Comparison of ENCODE assay signal across 1 cellular context in the genomic region with DNA sequence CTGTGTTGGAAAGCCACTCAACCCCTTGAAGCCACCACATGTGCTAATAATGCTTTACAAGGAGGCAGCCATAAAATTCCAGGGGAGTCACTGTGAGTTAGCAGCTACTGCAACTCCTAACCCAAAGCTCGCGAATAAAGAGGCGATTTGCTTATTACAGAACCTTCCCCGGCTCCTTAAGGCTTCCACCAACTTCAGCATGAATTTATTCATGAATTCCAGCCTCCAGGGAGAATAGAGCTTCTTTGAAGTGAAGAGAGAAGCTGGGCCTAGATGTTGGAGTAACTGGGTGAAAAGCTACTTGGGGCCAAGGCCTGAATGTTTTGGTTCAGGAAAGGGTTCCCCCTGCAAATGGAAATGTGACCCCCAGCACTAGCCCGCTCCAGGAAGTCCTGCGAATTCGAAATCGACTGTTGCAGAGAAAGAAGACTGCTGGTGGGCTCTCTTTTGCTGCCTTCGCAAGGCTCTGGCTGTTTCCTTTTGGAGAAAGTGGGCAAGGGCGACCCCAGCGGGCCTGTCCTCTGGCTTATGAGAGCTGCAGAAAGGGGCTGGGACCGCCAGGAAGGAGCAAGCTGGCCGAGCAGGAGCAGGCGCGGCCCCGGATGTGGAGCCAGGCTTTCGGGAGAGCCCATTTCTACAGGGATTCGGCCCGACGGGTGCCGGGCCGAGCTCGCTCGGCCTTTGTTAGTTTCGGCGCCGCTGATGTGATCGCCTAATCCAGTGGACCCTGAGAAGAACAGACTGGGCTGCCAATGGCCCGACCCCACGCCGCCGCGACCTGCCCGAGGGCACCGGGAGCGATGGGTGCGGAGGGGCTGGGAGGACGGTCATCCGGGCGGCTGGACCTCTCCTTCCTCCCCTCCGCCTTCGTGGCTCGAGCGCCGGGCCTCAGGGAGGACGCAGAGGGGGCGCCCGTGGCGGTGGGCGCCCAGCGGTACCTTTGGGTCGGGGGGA.
TF ChIP-seq lines count a peak whose summit lies in the region.

No MANE protein-coding gene starts in this region.

TF ChIP-seq in HepG2, 621 proteins besides CTCF, POLR2A, EP300 and RAD21 (continued from another document and continues in another):
- TF ChIP-seq, protein P1, sequence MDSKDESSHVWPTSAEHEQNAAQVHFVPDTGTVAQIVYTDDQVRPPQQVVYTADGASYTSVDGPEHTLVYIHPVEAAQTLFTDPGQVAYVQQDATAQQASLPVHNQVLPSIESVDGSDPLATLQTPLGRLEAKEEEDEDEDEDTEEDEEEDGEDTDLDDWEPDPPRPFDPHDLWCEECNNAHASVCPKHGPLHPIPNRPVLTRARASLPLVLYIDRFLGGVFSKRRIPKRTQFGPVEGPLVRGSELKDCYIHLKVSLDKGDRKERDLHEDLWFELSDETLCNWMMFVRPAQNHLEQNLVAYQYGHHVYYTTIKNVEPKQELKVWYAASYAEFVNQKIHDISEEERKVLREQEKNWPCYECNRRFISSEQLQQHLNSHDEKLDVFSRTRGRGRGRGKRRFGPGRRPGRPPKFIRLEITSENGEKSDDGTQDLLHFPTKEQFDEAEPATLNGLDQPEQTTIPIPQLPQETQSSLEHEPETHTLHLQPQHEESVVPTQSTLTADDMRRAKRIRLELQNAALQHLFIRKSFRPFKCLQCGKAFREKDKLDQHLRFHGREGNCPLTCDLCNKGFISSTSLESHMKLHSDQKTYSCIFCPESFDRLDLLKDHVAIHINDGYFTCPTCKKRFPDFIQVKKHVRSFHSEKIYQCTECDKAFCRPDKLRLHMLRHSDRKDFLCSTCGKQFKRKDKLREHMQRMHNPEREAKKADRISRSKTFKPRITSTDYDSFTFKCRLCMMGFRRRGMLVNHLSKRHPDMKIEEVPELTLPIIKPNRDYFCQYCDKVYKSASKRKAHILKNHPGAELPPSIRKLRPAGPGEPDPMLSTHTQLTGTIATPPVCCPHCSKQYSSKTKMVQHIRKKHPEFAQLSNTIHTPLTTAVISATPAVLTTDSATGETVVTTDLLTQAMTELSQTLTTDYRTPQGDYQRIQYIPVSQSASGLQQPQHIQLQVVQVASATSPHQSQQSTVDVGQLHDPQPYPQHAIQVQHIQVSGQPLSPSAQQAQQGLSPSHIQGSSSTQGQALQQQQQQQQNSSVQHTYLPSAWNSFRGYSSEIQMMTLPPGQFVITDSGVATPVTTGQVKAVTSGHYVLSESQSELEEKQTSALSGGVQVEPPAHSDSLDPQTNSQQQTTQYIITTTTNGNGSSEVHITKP (CRISPR knock-in tag; IDR thresholded peaks at IDR 0.05; ENCODE audit: low read depth): no peak
- TF ChIP-seq, protein P2, sequence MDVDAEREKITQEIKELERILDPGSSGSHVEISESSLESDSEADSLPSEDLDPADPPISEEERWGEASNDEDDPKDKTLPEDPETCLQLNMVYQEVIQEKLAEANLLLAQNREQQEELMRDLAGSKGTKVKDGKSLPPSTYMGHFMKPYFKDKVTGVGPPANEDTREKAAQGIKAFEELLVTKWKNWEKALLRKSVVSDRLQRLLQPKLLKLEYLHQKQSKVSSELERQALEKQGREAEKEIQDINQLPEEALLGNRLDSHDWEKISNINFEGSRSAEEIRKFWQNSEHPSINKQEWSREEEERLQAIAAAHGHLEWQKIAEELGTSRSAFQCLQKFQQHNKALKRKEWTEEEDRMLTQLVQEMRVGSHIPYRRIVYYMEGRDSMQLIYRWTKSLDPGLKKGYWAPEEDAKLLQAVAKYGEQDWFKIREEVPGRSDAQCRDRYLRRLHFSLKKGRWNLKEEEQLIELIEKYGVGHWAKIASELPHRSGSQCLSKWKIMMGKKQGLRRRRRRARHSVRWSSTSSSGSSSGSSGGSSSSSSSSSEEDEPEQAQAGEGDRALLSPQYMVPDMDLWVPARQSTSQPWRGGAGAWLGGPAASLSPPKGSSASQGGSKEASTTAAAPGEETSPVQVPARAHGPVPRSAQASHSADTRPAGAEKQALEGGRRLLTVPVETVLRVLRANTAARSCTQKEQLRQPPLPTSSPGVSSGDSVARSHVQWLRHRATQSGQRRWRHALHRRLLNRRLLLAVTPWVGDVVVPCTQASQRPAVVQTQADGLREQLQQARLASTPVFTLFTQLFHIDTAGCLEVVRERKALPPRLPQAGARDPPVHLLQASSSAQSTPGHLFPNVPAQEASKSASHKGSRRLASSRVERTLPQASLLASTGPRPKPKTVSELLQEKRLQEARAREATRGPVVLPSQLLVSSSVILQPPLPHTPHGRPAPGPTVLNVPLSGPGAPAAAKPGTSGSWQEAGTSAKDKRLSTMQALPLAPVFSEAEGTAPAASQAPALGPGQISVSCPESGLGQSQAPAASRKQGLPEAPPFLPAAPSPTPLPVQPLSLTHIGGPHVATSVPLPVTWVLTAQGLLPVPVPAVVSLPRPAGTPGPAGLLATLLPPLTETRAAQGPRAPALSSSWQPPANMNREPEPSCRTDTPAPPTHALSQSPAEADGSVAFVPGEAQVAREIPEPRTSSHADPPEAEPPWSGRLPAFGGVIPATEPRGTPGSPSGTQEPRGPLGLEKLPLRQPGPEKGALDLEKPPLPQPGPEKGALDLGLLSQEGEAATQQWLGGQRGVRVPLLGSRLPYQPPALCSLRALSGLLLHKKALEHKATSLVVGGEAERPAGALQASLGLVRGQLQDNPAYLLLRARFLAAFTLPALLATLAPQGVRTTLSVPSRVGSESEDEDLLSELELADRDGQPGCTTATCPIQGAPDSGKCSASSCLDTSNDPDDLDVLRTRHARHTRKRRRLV (CRISPR knock-in tag; IDR thresholded peaks at IDR 0.05): no peak; the same call in 1 of the 2 replicates
- TF ChIP-seq, protein P3, sequence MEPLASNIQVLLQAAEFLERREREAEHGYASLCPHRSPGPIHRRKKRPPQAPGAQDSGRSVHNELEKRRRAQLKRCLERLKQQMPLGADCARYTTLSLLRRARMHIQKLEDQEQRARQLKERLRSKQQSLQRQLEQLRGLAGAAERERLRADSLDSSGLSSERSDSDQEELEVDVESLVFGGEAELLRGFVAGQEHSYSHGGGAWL (CRISPR knock-in tag; IDR thresholded peaks at IDR 0.05): no peak
- TF ChIP-seq ZNF776 (CRISPR knock-in tag; IDR thresholded peaks at IDR 0.05) (no peak), GTF3A (CRISPR knock-in tag; conservative IDR thresholded peaks at IDR 0.05) (no peak), PCBP1 (IDR thresholded peaks at IDR 0.05; ENCODE audit: borderline replicate concordance, low read depth, low read length) (no peak), SMAD3 (CRISPR knock-in tag; IDR thresholded peaks at IDR 0.05) (no peak), PRDM4 (CRISPR knock-in tag; IDR thresholded peaks at IDR 0.05; ENCODE audit: borderline replicate concordance) (no peak), ZNF572 (CRISPR knock-in tag; IDR thresholded peaks at IDR 0.05) (0 out of 2 replicates have a peak, but pooled peaks have one; percentile 20), STAG1 (CRISPR knock-in tag; IDR thresholded peaks at IDR 0.05) (peak; percentile 72), MAF1 (CRISPR knock-in tag; IDR thresholded peaks at IDR 0.05; ENCODE audit: borderline replicate concordance) (no peak), ZNF891 (CRISPR knock-in tag; IDR thresholded peaks at IDR 0.05) (no peak), ZNF552 (CRISPR knock-in tag; IDR thresholded peaks at IDR 0.05; ENCODE audit: borderline replicate concordance) (peak; percentile 1; the same call in 1 of the 2 replicates), PCBP2 (optimal IDR thresholded peaks at IDR 0.05; ENCODE audit: low read depth, low read length, poor library complexity, severe bottlenecking) (no peak), FOXC1 (CRISPR knock-in tag; IDR thresholded peaks at IDR 0.05; ENCODE audit: borderline replicate concordance) (0 out of 2 replicates have a peak, but pooled peaks have one; percentile 56), ZMAT5 (CRISPR knock-in tag; IDR thresholded peaks at IDR 0.05; ENCODE audit: borderline replicate concordance, low read depth) (no peak), TAF1 (CRISPR knock-in tag; IDR thresholded peaks at IDR 0.05) (no peak), ATF2 (CRISPR knock-in tag; IDR thresholded peaks at IDR 0.05) (no peak), HOXA3 (CRISPR knock-in tag; IDR thresholded peaks at IDR 0.05) (no peak), MEIS1 (CRISPR knock-in tag; IDR thresholded peaks at IDR 0.05; ENCODE audit: borderline replicate concordance) (0 out of 2 replicates have a peak, but pooled peaks have one; percentile 44), ZNF607 (CRISPR knock-in tag; IDR thresholded peaks at IDR 0.05; ENCODE audit: borderline replicate concordance) (no peak; the same call in 1 of the 2 replicates), SNAI1 (CRISPR knock-in tag; IDR thresholded peaks at IDR 0.05; ENCODE audit: borderline replicate concordance) (0 out of 2 replicates have a peak, but pooled peaks have one; percentile 22), RCOR2 (CRISPR knock-in tag; IDR thresholded peaks at IDR 0.05) (no peak), TP53 (CRISPR knock-in tag; conservative IDR thresholded peaks at IDR 0.05) (no peak), CC2D1A (CRISPR knock-in tag; IDR thresholded peaks at IDR 0.05) (no peak), MEIS2 (CRISPR knock-in tag; IDR thresholded peaks at IDR 0.05) (0 out of 2 replicates have a peak, but pooled peaks have one; percentile 13), REXO4 (CRISPR knock-in tag; IDR thresholded peaks at IDR 0.05; ENCODE audit: borderline replicate concordance) (0 out of 2 replicates have a peak, but pooled peaks have one; percentile 47), ZNF850 (CRISPR knock-in tag; conservative IDR thresholded peaks at IDR 0.05) (0 out of 2 replicates have a peak, but pooled peaks have one; percentile 44), KDM3A (CRISPR knock-in tag; IDR thresholded peaks at IDR 0.05; ENCODE audit: low read depth) (no peak; the same call in 1 of the 2 replicates), CENPT (CRISPR knock-in tag; IDR thresholded peaks at IDR 0.05; ENCODE audit: low read depth) (no peak), DR1 (CRISPR knock-in tag; IDR thresholded peaks at IDR 0.05) (no peak), HCFC1 (IDR thresholded peaks at IDR 0.05; ENCODE audit: low read depth, low read length) (no peak), U2AF1 (optimal IDR thresholded peaks at IDR 0.05; ENCODE audit: low read depth, low read length) (no peak)
- TF ChIP-seq, protein P4, sequence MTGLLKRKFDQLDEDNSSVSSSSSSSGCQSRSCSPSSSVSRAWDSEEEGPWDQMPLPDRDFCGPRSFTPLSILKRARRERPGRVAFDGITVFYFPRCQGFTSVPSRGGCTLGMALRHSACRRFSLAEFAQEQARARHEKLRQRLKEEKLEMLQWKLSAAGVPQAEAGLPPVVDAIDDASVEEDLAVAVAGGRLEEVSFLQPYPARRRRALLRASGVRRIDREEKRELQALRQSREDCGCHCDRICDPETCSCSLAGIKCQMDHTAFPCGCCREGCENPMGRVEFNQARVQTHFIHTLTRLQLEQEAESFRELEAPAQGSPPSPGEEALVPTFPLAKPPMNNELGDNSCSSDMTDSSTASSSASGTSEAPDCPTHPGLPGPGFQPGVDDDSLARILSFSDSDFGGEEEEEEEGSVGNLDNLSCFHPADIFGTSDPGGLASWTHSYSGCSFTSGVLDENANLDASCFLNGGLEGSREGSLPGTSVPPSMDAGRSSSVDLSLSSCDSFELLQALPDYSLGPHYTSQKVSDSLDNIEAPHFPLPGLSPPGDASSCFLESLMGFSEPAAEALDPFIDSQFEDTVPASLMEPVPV (CRISPR knock-in tag; IDR thresholded peaks at IDR 0.05): peak; percentile 12; the same call in 1 of the 2 replicates
- TF ChIP-seq, protein P5, sequence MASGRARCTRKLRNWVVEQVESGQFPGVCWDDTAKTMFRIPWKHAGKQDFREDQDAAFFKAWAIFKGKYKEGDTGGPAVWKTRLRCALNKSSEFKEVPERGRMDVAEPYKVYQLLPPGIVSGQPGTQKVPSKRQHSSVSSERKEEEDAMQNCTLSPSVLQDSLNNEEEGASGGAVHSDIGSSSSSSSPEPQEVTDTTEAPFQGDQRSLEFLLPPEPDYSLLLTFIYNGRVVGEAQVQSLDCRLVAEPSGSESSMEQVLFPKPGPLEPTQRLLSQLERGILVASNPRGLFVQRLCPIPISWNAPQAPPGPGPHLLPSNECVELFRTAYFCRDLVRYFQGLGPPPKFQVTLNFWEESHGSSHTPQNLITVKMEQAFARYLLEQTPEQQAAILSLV (CRISPR knock-in tag; IDR thresholded peaks at IDR 0.05; ENCODE audit: borderline replicate concordance): no peak
